21 cellular contexts compared by ENCODE assay signal in genomic region chr12:46400406-46400805, GRCh38. TPM values are rescaled to one million over a fixed set of nuclear protein-coding genes. Genes with fewer than 3 reads are reported as not detected.
DNase-seq lines count a peak whose midpoint lies in the region; ATAC-seq and TF ChIP-seq lines count a peak whose summit lies in the region.
"Had no signal": no experiment of that assay in that cellular context is flagged by ENCODE, and none has a peak within 500 bp of the region (broad histone marks: within the 10 kb centered on the region; RNA-seq: fewer than 3 reads in every experiment).

No MANE protein-coding gene starts in this region.

- no peak for ATAC-seq in GM21447 (IDR thresholded peaks at IDR 0.05; ENCODE audit: unreplicated experiment)
- ATAC-seq in GM19397 (IDR thresholded peaks at IDR 0.05; ENCODE audit: unreplicated experiment), result no peak
- ATAC-seq: activated CD4-positive, alpha-beta T cell treated with anti-CD3 and anti-CD28 coated beads for 36 hours; body of pancreas; HepG2; Right ventricle myocardium inferior had no signal

- TF ChIP-seq CTCF in epithelial cell of esophagus (IDR thresholded peaks at IDR 0.05; ENCODE audit: insufficient read depth, low read depth, low read length, missing control alignments) (no peak), sigmoid colon (IDR thresholded peaks at IDR 0.05) (no peak)

- peak overlapping the region in 3 of 4 donors; percentile 69 to 81 (median 76) for H3K27ac ChIP-seq in sigmoid colon
- H3K27ac ChIP-seq: body of pancreas had no signal

- no peaks in the 10 kb centered on the region for H3K36me3 ChIP-seq in sigmoid colon

- no peak for TF ChIP-seq EP300 in sigmoid colon (IDR thresholded peaks at IDR 0.05)

- no peak for TF ChIP-seq POLR2A in sigmoid colon (IDR thresholded peaks at IDR 0.05)

- DNase-seq in AG20443 (ENCODE audit: low spot score), result peak; percentile 57
- peak; percentile 51 for DNase-seq in HS-5 (ENCODE audit: low read depth)
- DNase-seq in epithelial cell of esophagus (ENCODE audit: low read depth), result peak; percentile 41
- DNase-seq in sigmoid colon, result no peak
- DNase-seq in foreskin melanocyte, result no peak
- no peak for DNase-seq in DMS153 (lab: John Stamatoyannopoulos, UW)
- DNase-seq: activated CD4-positive, alpha-beta T cell treated with anti-CD3 and anti-CD28 coated beads for 36 hours; activated naive CD8-positive, alpha-beta T cell treated with anti-CD3 and anti-CD28 coated beads for 36 hours; body of pancreas; CD8-positive, alpha-beta memory T cell; cortex of kidney; MM.1S; NCI-H146; NCI-H2171 treated with DMSO at 0.1 percent for 48 hours; NCI-H69; occipital lobe had no signal

- no peak overlapping the region for H3K4me3 ChIP-seq in epithelial cell of esophagus (ENCODE audit: low read length)
- no peak overlapping the region for H3K4me3 ChIP-seq in sigmoid colon
- H3K4me3 ChIP-seq: body of pancreas, lung had no signal

- WGBS in sigmoid colon, 2 donors, result 92 to 96% methylated on average over 2 of the region's 2 CpGs

- intact Hi-C loops in sigmoid colon (cut with DNase I), result loop anchor here (5.0 kb wide), 1 partner anchor 157 kb away; no protein-coding TSS in a partner anchor

- H3K4me1 ChIP-seq in sigmoid colon, result peaks cover 0 to 49% (median 41%) of the 10 kb centered on the region in 4 donors

- H3K27me3 ChIP-seq in sigmoid colon, result no peaks in the 10 kb centered on the region
- H3K27me3 ChIP-seq: body of pancreas had no signal

- H3K9me3 ChIP-seq in sigmoid colon, result no peaks in the 10 kb centered on the region
- H3K9me3 ChIP-seq: body of pancreas had no signal

RNA-seq across cellular contexts. Expression of gene SLC38A2, which starts 27.8 kb away (rescaled TPM):
- 100 to 1,000 TPM; 234 to 299 (median 263) TPM for total RNA-seq in sigmoid colon
- 10 to 100 TPM; 17.6 to 69.4 (median 19.2) TPM for polyA plus RNA-seq in sigmoid colon

Comparison
In these comparisons a context has a peak if more than half of its experiments do, and no peak if none do; other contexts are left out.
1. DNase-seq: peak in AG20443 (single experiment), HS-5 (single experiment) and epithelial cell of esophagus (single experiment); none in sigmoid colon (single experiment), foreskin melanocyte (single experiment) and DMS153 (single experiment).